24 cellular contexts compared by ENCODE assay signal in genomic region chr11:115075340-115075739, GRCh38.
DNase-seq lines count a peak whose midpoint lies in the region; ATAC-seq and TF ChIP-seq lines count a peak whose summit lies in the region.
"Had no signal": no experiment of that assay in that cellular context is flagged by ENCODE, and none has a peak within 500 bp of the region (broad histone marks: within the 10 kb centered on the region; RNA-seq: fewer than 3 reads in every experiment).

No MANE protein-coding gene starts in this region.

- H3K9ac ChIP-seq in neural progenitor cell: no peak overlapping the region
- H3K9ac ChIP-seq: BLaER1 had no signal

- H3K27ac ChIP-seq in left lung: no peak overlapping the region
- H3K27ac ChIP-seq in neural progenitor cell: no peak overlapping the region
- H3K27ac ChIP-seq: BLaER1 had no signal

- no peaks in the 10 kb centered on the region for H3K9me3 ChIP-seq in left lung
- no peaks in the 10 kb centered on the region for H3K9me3 ChIP-seq in neural progenitor cell (ENCODE audit: low read depth)
- H3K9me3 ChIP-seq: BE2C, BLaER1 had no signal

- H3K79me2 ChIP-seq in neural progenitor cell (ENCODE audit: low read depth): no peaks in the 10 kb centered on the region

- intact Hi-C loops in left lung (cut with DNase I): no loop called here

- peak; percentile 59 for DNase-seq in left kidney (ENCODE audit: low read depth, low spot score)
- no peak for DNase-seq in left lung
- DNase-seq in neural progenitor cell (ENCODE audit: low spot score): no peak
- DNase-seq in activated CD4-positive, alpha-beta T cell treated with anti-CD3 and anti-CD28 coated beads, Interleukin-2, amount 50 U/mL, for 1 hour: no peak
- no peak for DNase-seq in germinal center (ENCODE audit: low spot score)
- no peak for DNase-seq in stimulated activated CD4-positive, alpha-beta T cell treated with anti-CD3 and anti-CD28 coated beads, Interleukin-2, amount 100 ng/mL, for 24 hours
- DNase-seq: 8988T; ACHN; BE2C; C1 segment of cervical spinal cord; CD4-positive, alpha-beta memory T cell; CD4-positive, CD25-positive, alpha-beta regulatory T cell; CD8-positive, alpha-beta memory T cell; COR-L47; DMS 273 treated with DMSO at 0.1 percent for 48 hours; DMS153; DMS53; DMS79; DND-41; EL; GDM1 had no signal

- no peak for TF ChIP-seq CTCF in left lung (IDR thresholded peaks at IDR 0.05)
- TF ChIP-seq CTCF in neural progenitor cell (IDR thresholded peaks at IDR 0.05): no peak

- H3K4me1 Mint-ChIP-seq in neural progenitor cell: peaks cover 31% of the 10 kb centered on the region
- H3K4me1 Mint-ChIP-seq: CD14-positive monocyte; CD4-positive, alpha-beta memory T cell; CD4-positive, CD25-positive, alpha-beta regulatory T cell; CD8-positive, alpha-beta memory T cell had no signal

- peak; percentile 30 for ATAC-seq in left lung
- ATAC-seq: GM12878 had no signal

- peak overlapping the region; percentile 22 for H3K4me2 ChIP-seq in neural progenitor cell
- H3K4me2 ChIP-seq: BLaER1 had no signal

- no peaks in the 10 kb centered on the region for H3K36me3 Mint-ChIP-seq in neural progenitor cell
- H3K36me3 Mint-ChIP-seq: CD14-positive monocyte; CD4-positive, alpha-beta memory T cell; CD4-positive, CD25-positive, alpha-beta regulatory T cell; CD8-positive, alpha-beta memory T cell had no signal

- no peaks in the 10 kb centered on the region for H3K27me3 ChIP-seq in left lung
- H3K27me3 ChIP-seq in neural progenitor cell: no peaks in the 10 kb centered on the region
- H3K27me3 ChIP-seq: BE2C, BLaER1 had no signal

- H3K27me3 Mint-ChIP-seq in neural progenitor cell (ENCODE audit: insufficient read depth, low read depth): peaks cover 6% of the 10 kb centered on the region
- H3K27me3 Mint-ChIP-seq: CD4-positive, alpha-beta memory T cell had no signal

- no peaks in the 10 kb centered on the region for H3K36me3 ChIP-seq in left lung
- H3K36me3 ChIP-seq in neural progenitor cell: no peaks in the 10 kb centered on the region
- H3K36me3 ChIP-seq: BE2C, BLaER1 had no signal

- H3K4me3 ChIP-seq in left lung: no peak overlapping the region
- H3K4me3 ChIP-seq in neural progenitor cell: no peak overlapping the region
- H3K4me3 ChIP-seq: BLaER1, GM12878 had no signal

- no peak overlapping the region for H2AFZ ChIP-seq in neural progenitor cell (replicated peaks)

- no peaks in the 10 kb centered on the region for H3F3A ChIP-seq in neural progenitor cell (ENCODE audit: low read depth)

- H3K9me3 Mint-ChIP-seq in neural progenitor cell: no peaks in the 10 kb centered on the region
- H3K9me3 Mint-ChIP-seq: CD8-positive, alpha-beta memory T cell had no signal

- no peaks in the 10 kb centered on the region for H4K20me1 ChIP-seq in neural progenitor cell (ENCODE audit: low read depth)
- H4K20me1 ChIP-seq: BLaER1 had no signal

- H3K4me3 Mint-ChIP-seq in neural progenitor cell: no peak overlapping the region
- H3K4me3 Mint-ChIP-seq: CD14-positive monocyte; CD4-positive, alpha-beta memory T cell; CD4-positive, CD25-positive, alpha-beta regulatory T cell; CD8-positive, alpha-beta memory T cell had no signal

- H3K4me1 ChIP-seq in left lung (no peaks in the 10 kb centered on the region), neural progenitor cell (no peaks in the 10 kb centered on the region)
- H3K4me1 ChIP-seq: BE2C, BLaER1 had no signal

- H3K27ac Mint-ChIP-seq in neural progenitor cell: peak overlapping the region; percentile 32
- H3K27ac Mint-ChIP-seq: CD14-positive monocyte; CD4-positive, alpha-beta memory T cell; CD4-positive, CD25-positive, alpha-beta regulatory T cell; CD8-positive, alpha-beta memory T cell had no signal
